In genomic region chr12:41254004-41254403, GRCh38 we compare ENCODE assay signal across 37 cellular contexts.
"Had no signal": no experiment of that assay in that cellular context is flagged by ENCODE, and none has a peak within 500 bp of the region (broad histone marks: within the 10 kb centered on the region; RNA-seq: fewer than 3 reads in every experiment).

No MANE protein-coding gene starts in this region.

- H3K4me3 ChIP-seq: adrenal gland, body of pancreas, breast epithelium had no signal

- H3K4me1 ChIP-seq: adrenal gland, body of pancreas, breast epithelium had no signal

- DNase-seq: activated B cell treated with CpG ODN at 0.5 μM for 24 hours; activated CD4-positive, alpha-beta memory T cell treated with anti-CD3 and anti-CD28 coated beads for 36 hours; activated CD4-positive, alpha-beta T cell treated with anti-CD3 and anti-CD28 coated beads for 4 hours; activated CD4-positive, alpha-beta T cell treated with anti-CD3 and anti-CD28 coated beads, Interleukin-2, amount 10 ng/mL, durations not matched to agents 24 days and 14 days; activated CD4-positive, alpha-beta T cell treated with anti-CD3 and anti-CD28 coated beads, Interleukin-2, amount 50 U/mL, for 1 hour; activated CD4-positive, alpha-beta T cell treated with anti-CD3 and anti-CD28 coated beads, Interleukin-2, amount 50 U/mL, for 4 hours; activated CD4-positive, CD25-positive, alpha-beta regulatory T cell treated with anti-CD3 and anti-CD28 coated beads, Interleukin-2, amount 50 U/mL, for 72 hours; activated CD8-positive, alpha-beta memory T cell treated with anti-CD3 and anti-CD28 coated beads, Interleukin-2, amount 50 U/mL, for 4 hours; activated CD8-positive, alpha-beta T cell treated with anti-CD3 and anti-CD28 coated beads for 36 hours; activated effector memory CD4-positive, alpha-beta T cell treated with anti-CD3 and anti-CD28 coated beads, Interleukin-2, amount 50 U/mL, for 16 hours; activated gamma-delta T cell treated with Interleukin-2 at 50 U/mL for 16 hours; activated naive CD4-positive, alpha-beta T cell; activated naive CD4-positive, alpha-beta T cell treated with anti-CD3 and anti-CD28 coated beads for 36 hours; activated naive CD4-positive, alpha-beta T cell treated with anti-CD3 and anti-CD28 coated beads, Interleukin-2, amount 50 U/mL, for 16 hours; activated naive CD8-positive, alpha-beta T cell treated with anti-CD3 and anti-CD28 coated beads for 36 hours; activated T-cell treated with anti-CD3 and anti-CD28 coated beads for 4 hours; activated T-cell treated with anti-CD3 and anti-CD28 coated beads, Interleukin-2, amount 50 U/mL, for 1 hour; activated T-cell treated with anti-CD3 and anti-CD28 coated beads, Interleukin-2, amount 50 U/mL, for 4 hours; activated T-cell treated with anti-CD3 and anti-CD28 coated beads, Interleukin-2, amount 50 U/mL, for 72 hours; amniotic stem cell; aorta; body of pancreas; brain microvascular endothelial cell; central memory CD4-positive, alpha-beta T cell; T-helper 1 cell; T-helper 2 cell; T-helper 9 cell had no signal

- H3K36me3 Mint-ChIP-seq: activated CD4-positive, alpha-beta memory T cell treated with anti-CD3 and anti-CD28 coated beads for 36 hours; activated naive CD4-positive, alpha-beta T cell treated with anti-CD3 and anti-CD28 coated beads, Interleukin-2, amount 50 U/mL, for 72 hours; activated naive CD8-positive, alpha-beta T cell treated with anti-CD3 and anti-CD28 coated beads for 36 hours had no signal

- FAIRE-seq: astrocyte, TTC549 had no signal

- H3K36me3 ChIP-seq: adrenal gland, brain microvascular endothelial cell, breast epithelium had no signal

- H3K9me3 Mint-ChIP-seq: activated CD4-positive, alpha-beta memory T cell treated with anti-CD3 and anti-CD28 coated beads for 36 hours; activated CD4-positive, alpha-beta T cell treated with anti-CD3 and anti-CD28 coated beads, Interleukin-2, amount 10 ng/mL, durations not matched to agents 24 days and 14 days; activated CD8-positive, alpha-beta T cell treated with anti-CD3 and anti-CD28 coated beads for 36 hours; activated naive CD4-positive, alpha-beta T cell treated with anti-CD3 and anti-CD28 coated beads, Interleukin-2, amount 50 U/mL, for 72 hours; activated naive CD8-positive, alpha-beta T cell treated with anti-CD3 and anti-CD28 coated beads for 36 hours; activated T-cell treated with anti-CD3 and anti-CD28 coated beads, Interleukin-2, amount 50 U/mL, for 4 hours; activated T-helper 1 cell treated with anti-CD3 and anti-CD28 coated beads, Interleukin-12 subunit alpha, Interleukin-12 subunit beta, Interleukin-2, Interleukin-4 antibody, amounts not matched to agents 30 ng/mL and 10 ng/mL and 1 ng/mL, durations not matched to agents 14 hours and 24 hours and 36 hours; activated T-helper 17 cell treated with anti-CD3 and anti-CD28 coated beads, Interleukin-2, amount 50 U/mL, for 72 hours; T-helper 1 cell treated with Interleukin-12 subunit alpha and Interleukin-12 subunit beta and Interleukin-4 antibody, amounts not matched to agents 30 μg/mL and 1 μg/mL, for 36 hours; T-helper 2 cell treated with Interferon-gamma antibody and Interleukin-4, amounts not matched to agents 5 μg/mL and 100 μg/mL, for 36 hours had no signal

- H3K9me3 ChIP-seq: adrenal gland, body of pancreas, breast epithelium had no signal

- H3K4me3 Mint-ChIP-seq: activated B cell treated with CpG ODN at 0.5 μM for 24 hours; activated CD4-positive, alpha-beta memory T cell treated with anti-CD3 and anti-CD28 coated beads for 36 hours; activated CD4-positive, alpha-beta T cell treated with anti-CD3 and anti-CD28 coated beads, Interleukin-2, amount 10 ng/mL, durations not matched to agents 24 days and 14 days; activated CD8-positive, alpha-beta T cell treated with anti-CD3 and anti-CD28 coated beads for 36 hours; activated naive CD4-positive, alpha-beta T cell treated with anti-CD3 and anti-CD28 coated beads for 36 hours; activated naive CD8-positive, alpha-beta T cell treated with anti-CD3 and anti-CD28 coated beads for 36 hours; activated T-cell treated with anti-CD3 and anti-CD28 coated beads, Interleukin-2, amount 50 U/mL, for 4 hours; activated T-cell treated with anti-CD3 and anti-CD28 coated beads, Interleukin-2, amount 50 U/mL, for 72 hours; activated T-helper 1 cell treated with anti-CD3 and anti-CD28 coated beads, Interleukin-12 subunit alpha, Interleukin-12 subunit beta, Interleukin-2, Interleukin-4 antibody, amounts not matched to agents 30 ng/mL and 10 ng/mL and 1 ng/mL, durations not matched to agents 14 hours and 24 hours and 36 hours; activated T-helper 17 cell treated with anti-CD3 and anti-CD28 coated beads, Interleukin-2, amount 50 U/mL, for 72 hours; T-helper 1 cell treated with Interleukin-12 subunit alpha and Interleukin-12 subunit beta and Interleukin-4 antibody, amounts not matched to agents 30 μg/mL and 1 μg/mL, for 36 hours; T-helper 2 cell treated with Interferon-gamma antibody and Interleukin-4, amounts not matched to agents 5 μg/mL and 100 μg/mL, for 36 hours had no signal

- H3K27me3 ChIP-seq: adrenal gland, body of pancreas, brain microvascular endothelial cell, breast epithelium had no signal

- H3K4me1 Mint-ChIP-seq: activated B cell treated with CpG ODN at 0.5 μM for 24 hours; activated CD4-positive, alpha-beta T cell treated with anti-CD3 and anti-CD28 coated beads, Interleukin-2, amount 10 ng/mL, durations not matched to agents 24 days and 14 days; activated naive CD8-positive, alpha-beta T cell treated with anti-CD3 and anti-CD28 coated beads for 36 hours; activated T-helper 17 cell treated with anti-CD3 and anti-CD28 coated beads, Interleukin-2, amount 50 U/mL, for 72 hours had no signal

- H3K27ac ChIP-seq: adrenal gland, body of pancreas, brain microvascular endothelial cell, breast epithelium, VCaP had no signal

- ATAC-seq: activated CD8-positive, alpha-beta T cell treated with anti-CD3 and anti-CD28 coated beads for 36 hours; activated naive CD4-positive, alpha-beta T cell treated with anti-CD3 and anti-CD28 coated beads, Interleukin-2, amount 50 U/mL, for 72 hours; activated T-cell treated with anti-CD3 and anti-CD28 coated beads, Interleukin-2, amount 50 U/mL, for 4 hours; activated T-cell treated with anti-CD3 and anti-CD28 coated beads, Interleukin-2, amount 50 U/mL, for 72 hours; body of pancreas had no signal

- H3K27ac Mint-ChIP-seq: activated B cell treated with CpG ODN at 0.5 μM for 24 hours; activated CD4-positive, alpha-beta memory T cell treated with anti-CD3 and anti-CD28 coated beads for 36 hours; activated CD4-positive, alpha-beta T cell treated with anti-CD3 and anti-CD28 coated beads, Interleukin-2, amount 10 ng/mL, durations not matched to agents 24 days and 14 days; activated CD8-positive, alpha-beta T cell treated with anti-CD3 and anti-CD28 coated beads for 36 hours; activated naive CD4-positive, alpha-beta T cell treated with anti-CD3 and anti-CD28 coated beads for 36 hours; activated naive CD4-positive, alpha-beta T cell treated with anti-CD3 and anti-CD28 coated beads, Interleukin-2, amount 50 U/mL, for 72 hours; activated naive CD8-positive, alpha-beta T cell treated with anti-CD3 and anti-CD28 coated beads for 36 hours; activated T-cell treated with anti-CD3 and anti-CD28 coated beads, Interleukin-2, amount 50 U/mL, for 72 hours; activated T-helper 1 cell treated with anti-CD3 and anti-CD28 coated beads, Interleukin-12 subunit alpha, Interleukin-12 subunit beta, Interleukin-2, Interleukin-4 antibody, amounts not matched to agents 30 ng/mL and 10 ng/mL and 1 ng/mL, durations not matched to agents 14 hours and 24 hours and 36 hours; activated T-helper 17 cell treated with anti-CD3 and anti-CD28 coated beads, Interleukin-2, amount 50 U/mL, for 72 hours; T-helper 1 cell treated with Interleukin-12 subunit alpha and Interleukin-12 subunit beta and Interleukin-4 antibody, amounts not matched to agents 30 μg/mL and 1 μg/mL, for 36 hours; T-helper 2 cell treated with Interferon-gamma antibody and Interleukin-4, amounts not matched to agents 5 μg/mL and 100 μg/mL, for 36 hours had no signal

- H3K27me3 Mint-ChIP-seq: activated CD4-positive, alpha-beta memory T cell treated with anti-CD3 and anti-CD28 coated beads for 36 hours; activated CD4-positive, alpha-beta T cell treated with anti-CD3 and anti-CD28 coated beads, Interleukin-2, amount 10 ng/mL, durations not matched to agents 24 days and 14 days; activated CD8-positive, alpha-beta T cell treated with anti-CD3 and anti-CD28 coated beads for 36 hours; activated naive CD8-positive, alpha-beta T cell treated with anti-CD3 and anti-CD28 coated beads for 36 hours had no signal
